ENCODE assay signal across 14 cellular contexts in genomic region chr10:128373071-128373749, GRCh38.
A peak's percentile ranks its signal among the peaks of the same experiment; 100 is the strongest.
DNase-seq lines count a peak whose midpoint lies in the region; ATAC-seq, FAIRE-seq and TF ChIP-seq lines count a peak whose summit lies in the region.
"Had no signal": no experiment of that assay in that cellular context is flagged by ENCODE, and none has a peak within 500 bp of the region (broad histone marks: within the 10 kb centered on the region; RNA-seq: fewer than 3 reads in every experiment).

No MANE protein-coding gene starts in this region.

- TF ChIP-seq CTCF in testis (IDR thresholded peaks at IDR 0.05) = no peak

- no peak overlapping the region for H3K4me3 ChIP-seq in testis
- H3K4me3 ChIP-seq: upper lobe of left lung had no signal

- FAIRE-seq in GM18507 (lab: Jason Lieb, UNC) = peak; percentile 24

- no peak overlapping the region for H3K27ac ChIP-seq in testis
- H3K27ac ChIP-seq: upper lobe of left lung had no signal

- no peaks in the 10 kb centered on the region for H3K4me1 ChIP-seq in testis
- H3K4me1 ChIP-seq: upper lobe of left lung had no signal

- H3K36me3 ChIP-seq in testis (ENCODE audit: low read depth, missing control alignments) = no peaks in the 10 kb centered on the region
- H3K36me3 ChIP-seq: upper lobe of left lung had no signal

- peak; percentile 17 for DNase-seq in GM18507 (ENCODE audit: extremely low spot score, insufficient read length, low read depth)
- no peak for DNase-seq in SHP77 (lab: John Stamatoyannopoulos, UW)
- no peak for DNase-seq in testis
- DNase-seq in NCI-H524 treated with DMSO at 0.1 percent for 48 hours (lab: John Stamatoyannopoulos, UW) = no peak
- no peak for DNase-seq in NCI-H1092 (lab: John Stamatoyannopoulos, UW)
- DNase-seq: activated naive CD4-positive, alpha-beta T cell treated with Interleukin-2 at 50 U/mL for 16 hours; CD4-positive, alpha-beta memory T cell; hippocampal formation; NCI-H187; upper lobe of left lung had no signal

- no peaks in the 10 kb centered on the region for H3K27me3 ChIP-seq in testis
- H3K27me3 ChIP-seq: upper lobe of left lung had no signal

- no peaks in the 10 kb centered on the region for H3K9me3 ChIP-seq in testis
- H3K9me3 ChIP-seq: upper lobe of left lung had no signal

- no peak for TF ChIP-seq POLR2A in testis (IDR thresholded peaks at IDR 0.05)

- 89 to 96% methylated on average over 9 of the region's 9 CpGs for WGBS in testis, 2 donors

- intact Hi-C loops in testis (cut with DNase I; ENCODE audit: low total_unique reads) = no loop called here

- ATAC-seq in GM19397 (IDR thresholded peaks at IDR 0.05; ENCODE audit: unreplicated experiment) (peak; percentile 86), HG02852 (IDR thresholded peaks at IDR 0.05; ENCODE audit: unreplicated experiment) (peak; percentile 95), HG03521 (IDR thresholded peaks at IDR 0.05; ENCODE audit: unreplicated experiment) (peak; percentile 91)
- ATAC-seq: Panc1 had no signal
